Comparison of ENCODE assay signal across 1 cellular context in genomic region chr22:38153821-38154562, GRCh38.
TF ChIP-seq lines count a peak whose summit lies in the region.

No MANE protein-coding gene starts in this region.

TF ChIP-seq in IMR-90, 13 proteins besides CTCF, POLR2A, EP300 and RAD21:
- no peak for TF ChIP-seq CHD1 (IDR thresholded peaks at IDR 0.05; ENCODE audit: low read depth, low read length)
- TF ChIP-seq USF2 (IDR thresholded peaks at IDR 0.05; ENCODE audit: low read depth, low read length), result no peak
- no peak for TF ChIP-seq CEBPB (IDR thresholded peaks at IDR 0.05; ENCODE audit: low read depth, low read length)
- no peak for TF ChIP-seq NFE2L2 (IDR thresholded peaks at IDR 0.05; ENCODE audit: low read depth, low read length)
- TF ChIP-seq RFX5 (IDR thresholded peaks at IDR 0.05; ENCODE audit: low read depth, low read length), result no peak
- no peak for TF ChIP-seq MAZ (IDR thresholded peaks at IDR 0.05; ENCODE audit: borderline replicate concordance, low read depth, low read length)
- TF ChIP-seq SMC3 (IDR thresholded peaks at IDR 0.05; ENCODE audit: low read depth, low read length), result no peak
- TF ChIP-seq RCOR1 (IDR thresholded peaks at IDR 0.05; ENCODE audit: insufficient replicate concordance, low read length), result no peak
- TF ChIP-seq FOS (IDR thresholded peaks at IDR 0.05; ENCODE audit: low read depth, low read length), result no peak
- no peak for TF ChIP-seq BHLHE40 (IDR thresholded peaks at IDR 0.05; ENCODE audit: low read depth, low read length)
- TF ChIP-seq ELK1 (IDR thresholded peaks at IDR 0.05; ENCODE audit: borderline replicate concordance, low read depth, low read length), result no peak
- no peak for TF ChIP-seq MXI1 (IDR thresholded peaks at IDR 0.05; ENCODE audit: borderline replicate concordance, low read depth, low read length)
- TF ChIP-seq MAFK (IDR thresholded peaks at IDR 0.05; ENCODE audit: low read depth, low read length), result no peak
TF ChIP-seq in IMR-90: peak in this region for 0.
